16 cellular contexts compared by ENCODE assay signal in the genomic region with DNA sequence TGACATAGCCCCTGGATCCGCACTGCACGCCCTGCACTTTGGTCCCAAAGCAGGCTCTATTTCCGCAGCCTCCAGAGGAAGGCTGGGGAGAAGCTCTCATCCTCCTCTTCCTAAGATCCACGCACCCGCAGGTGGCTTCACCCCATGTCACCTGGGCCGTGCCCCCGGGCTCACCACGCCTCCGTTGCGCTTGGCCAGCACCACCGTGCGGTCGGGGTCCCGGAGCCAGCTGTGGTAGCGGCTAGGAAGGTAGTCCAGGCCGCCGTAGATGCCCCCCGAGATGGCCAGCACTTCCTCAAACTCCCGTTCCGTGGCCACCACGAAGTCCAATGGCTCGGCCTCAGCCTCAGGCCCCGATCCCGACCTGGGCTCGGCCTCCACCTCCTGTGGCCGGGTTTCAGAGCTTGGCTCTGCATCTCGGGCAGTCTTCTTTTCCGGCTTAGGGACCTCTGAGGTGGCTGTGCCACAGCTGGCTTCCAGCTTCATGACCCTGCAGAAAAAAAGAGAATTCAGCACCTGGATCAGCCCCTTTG. TPM values are rescaled to one million over a fixed set of nuclear protein-coding genes. Genes with fewer than 3 reads are reported as not detected.
DNase-seq lines count a peak whose midpoint lies in the region; ATAC-seq, FAIRE-seq and TF ChIP-seq lines count a peak whose summit lies in the region.
"Had no signal": no experiment of that assay in that cellular context is flagged by ENCODE, and none has a peak within 500 bp of the region (broad histone marks: within the 10 kb centered on the region; RNA-seq: fewer than 3 reads in every experiment).

No MANE protein-coding gene starts in this region.

- no peaks in the 10 kb centered on the region for H4K20me1 ChIP-seq in GM12878 (ENCODE audit: control insufficient read depth, insufficient read depth)
- H4K20me1 ChIP-seq in neural progenitor cell (ENCODE audit: low read depth) = peaks cover 50% of the 10 kb centered on the region

- no peak; the same call in 2 of the 3 replicates for ATAC-seq in GM12878
- no peak for ATAC-seq in GM21360 (IDR thresholded peaks at IDR 0.05; ENCODE audit: unreplicated experiment)
- ATAC-seq: gastrocnemius medialis had no signal

- peak overlapping the region; percentile 75 for H3K4me3 Mint-ChIP-seq in T-helper 1 cell treated with Interleukin-12 subunit alpha and Interleukin-12 subunit beta and Interleukin-4 antibody, amounts not matched to agents 30 μg/mL and 1 μg/mL, for 36 hours
- H3K4me3 Mint-ChIP-seq in IgD-negative memory B cell (peak overlapping the region in 3 of 4 donors; percentile 52 to 78 (median 71)), neural progenitor cell (peak overlapping the region; percentile 69)

- intact Hi-C loops in GM12878 (cut with micrococcal nuclease; ENCODE audit: unreplicated experiment) (no loop called here), stomach (cut with DNase I; ENCODE audit: low total_unique reads) (no loop called here)

- TF ChIP-seq POLR2A in GM12878 (IDR thresholded peaks at IDR 0.05; ENCODE audit: low read depth, low read length) = no peak
- TF ChIP-seq POLR2A in stomach (IDR thresholded peaks at IDR 0.05) = no peak

- TF ChIP-seq EP300 in GM12878 (IDR thresholded peaks at IDR 0.05; ENCODE audit: borderline replicate concordance in 1 of 2, control insufficient read depth in 1 of 2, low read depth in 2 of 2, low read length in 2 of 2) = no peak
- TF ChIP-seq EP300 in stomach (IDR thresholded peaks at IDR 0.05) = no peak

- H3K4me1 ChIP-seq in GM12878 (ENCODE audit: control insufficient read depth, insufficient read depth, low read length) (peaks cover 7% of the 10 kb centered on the region; the same call in 1 of the 2 replicates), neural progenitor cell (peaks cover 29% of the 10 kb centered on the region), stomach (peaks cover 28 to 54% (median 49%) of the 10 kb centered on the region in 4 donors)

- peaks cover 9% of the 10 kb centered on the region for H3K36me3 Mint-ChIP-seq in T-helper 1 cell treated with Interleukin-12 subunit alpha and Interleukin-12 subunit beta and Interleukin-4 antibody, amounts not matched to agents 30 μg/mL and 1 μg/mL, for 36 hours (ENCODE audit: low read depth)
- H3K36me3 Mint-ChIP-seq in IgD-negative memory B cell (no peaks in the 10 kb centered on the region), neural progenitor cell (no peaks in the 10 kb centered on the region)

- no peaks in the 10 kb centered on the region; the same call in 2 of the 3 replicates for H3K9me3 ChIP-seq in GM12878 (replicated peaks; ENCODE audit: control insufficient read depth, insufficient read depth, low read length)
- no peaks in the 10 kb centered on the region for H3K9me3 ChIP-seq in neural progenitor cell (ENCODE audit: low read depth)
- no peaks in the 10 kb centered on the region for H3K9me3 ChIP-seq in stomach
- H3K9me3 ChIP-seq: gastrocnemius medialis, tibial artery had no signal

- H3K27me3 Mint-ChIP-seq in T-helper 1 cell treated with Interleukin-12 subunit alpha and Interleukin-12 subunit beta and Interleukin-4 antibody, amounts not matched to agents 30 μg/mL and 1 μg/mL, for 36 hours (ENCODE audit: low read depth) = peaks cover 91% of the 10 kb centered on the region
- peaks cover 80% of the 10 kb centered on the region for H3K27me3 Mint-ChIP-seq in IgD-negative memory B cell
- H3K27me3 Mint-ChIP-seq in neural progenitor cell (ENCODE audit: insufficient read depth, low read depth) = peaks cover 83% of the 10 kb centered on the region

- no peak overlapping the region for H3K4me3 ChIP-seq in GM12878
- peak overlapping the region; percentile 27 for H3K4me3 ChIP-seq in neural progenitor cell
- no peak overlapping the region for H3K4me3 ChIP-seq in stomach

- H3K27me3 ChIP-seq in GM12878 (replicated peaks in 1 of 2; ENCODE audit: control insufficient read depth in 2 of 2, insufficient read depth in 2 of 2, low read length in 1 of 2) = peaks cover 26 to 34% of the 10 kb centered on the region in 2 experiments
- peaks cover 100% of the 10 kb centered on the region for H3K27me3 ChIP-seq in neural progenitor cell
- H3K27me3 ChIP-seq in stomach = peaks cover 35 to 100% (median 100%) of the 10 kb centered on the region in 3 donors

- H2AFZ ChIP-seq in GM12878 (ENCODE audit: control insufficient read depth, low read depth, low read length) (peak overlapping the region; percentile 72), neural progenitor cell (replicated peaks) (no peak overlapping the region)

- no TSS peak for BruUV-seq in GM12878 (replicated peaks; lab: Mats Ljungman, UMichigan)

- H3K4me2 ChIP-seq in GM12878 (ENCODE audit: control insufficient read depth, insufficient read depth) (peak overlapping the region; percentile 59; the same call in 1 of the 2 replicates), neural progenitor cell (peak overlapping the region; percentile 73)

- FAIRE-seq in GM12878 (lab: Jason Lieb, UNC) = no peak
- FAIRE-seq: A204.1 had no signal

- H3K9ac ChIP-seq in GM12878 (ENCODE audit: control insufficient read depth, insufficient read depth, low read length) (no peak overlapping the region), neural progenitor cell (no peak overlapping the region)

- in situ Hi-C loops in GM12878 (cut with MboI) = no loop called here

- H3K9me3 Mint-ChIP-seq in T-helper 1 cell treated with Interleukin-12 subunit alpha and Interleukin-12 subunit beta and Interleukin-4 antibody, amounts not matched to agents 30 μg/mL and 1 μg/mL, for 36 hours = no peaks in the 10 kb centered on the region
- H3K9me3 Mint-ChIP-seq in IgD-negative memory B cell (peaks cover 0 to 12% (median 0%) of the 10 kb centered on the region in 3 donors), neural progenitor cell (peaks cover 2% of the 10 kb centered on the region)

- DNase-seq in T-helper 1 cell (no peak), GM12878 (ENCODE audit: low read depth, low spot score) (no peak), neural progenitor cell (ENCODE audit: low spot score) (peak; percentile 52), NCI-H1694 (lab: John Stamatoyannopoulos, UW) (no peak), stomach (no peak)
- DNase-seq: gastrocnemius medialis, GOT3, left cardiac atrium, tibial artery had no signal

- H3K27ac ChIP-seq in GM12878 (ENCODE audit: control insufficient read depth, insufficient read depth) = no peak overlapping the region
- no peak overlapping the region for H3K27ac ChIP-seq in neural progenitor cell
- no peak overlapping the region for H3K27ac ChIP-seq in stomach
- H3K27ac ChIP-seq: gastrocnemius medialis, tibial artery had no signal

- TF ChIP-seq CTCF in GM12878 (IDR thresholded peaks at IDR 0.05 in 2 of 3, conservative IDR thresholded peaks at IDR 0.05 in 1 of 3; ENCODE audit: control insufficient read depth in 2 of 3, extremely low read depth in 1 of 3, insufficient read depth in 1 of 3, low read depth in 3 of 3, low read length in 3 of 3) (no peak), neural progenitor cell (IDR thresholded peaks at IDR 0.05) (no peak), stomach (IDR thresholded peaks at IDR 0.05) (no peak)

- RAD21 ChIA-PET in GM12878 (lab: Charles Lee; ENCODE audit: unreplicated experiment) = interaction anchor here (0.9 to 2.4 kb wide), 6 partner anchors 9 to 51 kb away, joined by 3 to 15 read pairs (median 3); a partner anchor contains a TSS

- POLR2A ChIA-PET in GM12878 (lab: Charles Lee) = interaction anchor here (0.8 to 1.0 kb wide), 2 partner anchors 9 to 18 kb away, joined by 3 read pairs; a partner anchor contains a TSS

- peaks cover 29% of the 10 kb centered on the region for H3F3A ChIP-seq in neural progenitor cell (ENCODE audit: low read depth)

- H3K27ac Mint-ChIP-seq in T-helper 1 cell treated with Interleukin-12 subunit alpha and Interleukin-12 subunit beta and Interleukin-4 antibody, amounts not matched to agents 30 μg/mL and 1 μg/mL, for 36 hours = no peak overlapping the region
- H3K27ac Mint-ChIP-seq in IgD-negative memory B cell (peak overlapping the region in 2 of 3 donors; percentile 47 to 85), neural progenitor cell (no peak overlapping the region)

- CTCF ChIA-PET in GM12878 (lab: Yijun Ruan, JAX) = interaction anchor here (0.9 to 2.8 kb wide), 8 partner anchors 9 to 368 kb away, joined by 3 to 35 read pairs (median 5); a partner anchor contains a TSS

- WGBS in GM12878 (ENCODE audit: insufficient coverage, insufficient replicate concordance, low lambda C conversion rate, missing lambda C conversion rate) = 39% methylated on average over 27 of the region's 28 CpGs
- WGBS in stomach, 5 donors = 6 to 13% (median 7%) methylated on average over 10 to 28 of the region's 28 CpGs

- peaks cover 30% of the 10 kb centered on the region for H3K4me1 Mint-ChIP-seq in T-helper 1 cell treated with Interleukin-12 subunit alpha and Interleukin-12 subunit beta and Interleukin-4 antibody, amounts not matched to agents 30 μg/mL and 1 μg/mL, for 36 hours (ENCODE audit: low read depth)
- H3K4me1 Mint-ChIP-seq in IgD-negative memory B cell = peaks cover 15 to 25% (median 17%) of the 10 kb centered on the region in 3 donors
- peaks cover 33% of the 10 kb centered on the region for H3K4me1 Mint-ChIP-seq in neural progenitor cell

- H3K79me2 ChIP-seq in GM12878 (ENCODE audit: control insufficient read depth, insufficient read depth, low read length) = no peaks in the 10 kb centered on the region
- H3K79me2 ChIP-seq in neural progenitor cell (ENCODE audit: low read depth) = no peaks in the 10 kb centered on the region

- TF ChIP-seq RAD21 in GM12878 (IDR thresholded peaks at IDR 0.05; ENCODE audit: insufficient read depth, low read depth, low read length) = no peak

- H3K36me3 ChIP-seq in GM12878 (ENCODE audit: control insufficient read depth in 2 of 2, insufficient read depth in 2 of 2, low read length in 1 of 2) (no peaks in the 10 kb centered on the region), neural progenitor cell (no peaks in the 10 kb centered on the region), stomach (no peaks in the 10 kb centered on the region)
- H3K36me3 ChIP-seq: gastrocnemius medialis, tibial artery had no signal

- SMC1A ChIA-PET in GM12878 (lab: Charles Lee; ENCODE audit: uncharacterized antibody, unreplicated experiment) = interaction anchor here (0.6 to 1.8 kb wide), 8 partner anchors 8 to 107 kb away, joined by 3 to 7 read pairs (median 4); a partner anchor contains a TSS

RNA-seq across cellular contexts. Expression of a gene that starts 5.7 kb away (rescaled TPM):
- polyA plus RNA-seq in IgD-negative memory B cell (not detected), GM12878 (2011; rRNA removed) (not detected in 2 replicates), GM12878 (2014; fragmentation: Illumina TruSeq; extraction: Trizol) (not detected in 2 replicates), GM12878 (2014; fragmentation: Nextera tagmentation; extraction: Ambion mirVana) (not detected), GM12878 (2014; rRNA removed) (not detected in 2 replicates), GM12878 (2016; fragmentation: Nextera tagmentation; extraction: Ambion mirVana) (not detected), stomach (under 1 TPM in 1 of 3 donors, not detected in 2; 0.05 TPM)
- total RNA-seq in GM12878 (2013; cell fraction: nucleolus; rRNA removed) = not detected in 2 replicates
- total RNA-seq in GM12878 (2014; rRNA removed) (not detected in 2 replicates), GM12878 (2014; rRNA removed; fragmentation: Illumina TruSeq; extraction: Trizol) (not detected in 2 replicates), GM12878 (2021) (not detected in 2 replicates), neural progenitor cell (ENCODE audit: low replicate concordance) (0.28 TPM in 1 of 2 replicates, not detected in the other), stomach (not detected)
- polyA plus RNA-seq in GM12878 (2011; ENCODE audit: low read depth) = not detected
- not detected in 2 replicates for polyA plus RNA-seq in GM12878 (2011; cell fraction: cytosol; rRNA removed)
- polyA plus RNA-seq in GM12878 (2011; cell fraction: nucleus; rRNA removed) = 0.07 TPM in 1 of 2 replicates, not detected in the other
- polyA plus RNA-seq in GM12878 (2012) = not detected in 2 replicates
- polyA minus RNA-seq in GM12878 (2011; rRNA and poly(A)+ RNA removed) = not detected in 2 replicates
- not detected in 2 replicates for polyA minus RNA-seq in GM12878 (2011; cell fraction: cytosol; rRNA and poly(A)+ RNA removed)
- polyA minus RNA-seq in GM12878 (2011; cell fraction: nucleus; rRNA and poly(A)+ RNA removed) = 0.10 TPM in 1 of 2 replicates, not detected in the other
- total RNA-seq: gastrocnemius medialis, left cardiac atrium, skeletal muscle tissue had no signal

RNA-seq across cellular contexts. Expression of a gene that starts 9.0 kb away (rescaled TPM):
- polyA plus RNA-seq in IgD-negative memory B cell (not detected), GM12878 (2011; rRNA removed) (not detected in 2 replicates), GM12878 (2014; fragmentation: Illumina TruSeq; extraction: Trizol) (not detected in 2 replicates), GM12878 (2014; fragmentation: Nextera tagmentation; extraction: Ambion mirVana) (not detected), GM12878 (2014; rRNA removed) (0.20 TPM in 1 of 2 replicates, not detected in the other), GM12878 (2016; fragmentation: Nextera tagmentation; extraction: Ambion mirVana) (under 1 TPM; 0.09 to 0.25 TPM), stomach (under 1 TPM in 2 of 3 donors, not detected in 1; 0.15 to 0.75 TPM)
- 0.19 TPM in 1 of 2 replicates, not detected in the other for total RNA-seq in GM12878 (2013; cell fraction: nucleolus; rRNA removed)
- total RNA-seq in GM12878 (2014; rRNA removed) (0.11 TPM in 1 of 2 replicates, not detected in the other), GM12878 (2014; rRNA removed; fragmentation: Illumina TruSeq; extraction: Trizol) (0.09 TPM in 1 of 2 replicates, not detected in the other), GM12878 (2021) (0.11 and 0.23 TPM in 2 replicates), neural progenitor cell (ENCODE audit: low replicate concordance) (0.65 and 1.6 TPM in 2 replicates), stomach (1 to 10 TPM in 1 of 5 donors, under 1 TPM in 1, not detected in 3; 0.55 to 5.8 TPM)
- not detected for polyA plus RNA-seq in GM12878 (2011; ENCODE audit: low read depth)
- 0.03 TPM in 1 of 2 replicates, not detected in the other for polyA plus RNA-seq in GM12878 (2011; cell fraction: cytosol; rRNA removed)
- polyA plus RNA-seq in GM12878 (2011; cell fraction: nucleus; rRNA removed) = 0.10 and 0.16 TPM in 2 replicates
- polyA plus RNA-seq in GM12878 (2012) = 0.05 and 0.08 TPM in 2 replicates
- not detected in 2 replicates for polyA minus RNA-seq in GM12878 (2011; rRNA and poly(A)+ RNA removed)
- not detected in 2 replicates for polyA minus RNA-seq in GM12878 (2011; cell fraction: cytosol; rRNA and poly(A)+ RNA removed)
- not detected in 2 replicates for polyA minus RNA-seq in GM12878 (2011; cell fraction: nucleus; rRNA and poly(A)+ RNA removed)
- total RNA-seq: gastrocnemius medialis, left cardiac atrium, skeletal muscle tissue had no signal

RNA-seq across cellular contexts. Expression of a gene that starts 20.1 kb away (rescaled TPM):
- polyA plus RNA-seq in IgD-negative memory B cell (8.3 TPM), GM12878 (2011; rRNA removed) (103 and 121 TPM in 2 replicates), GM12878 (2014; fragmentation: Illumina TruSeq; extraction: Trizol) (59.2 and 61.3 TPM in 2 replicates), GM12878 (2014; fragmentation: Nextera tagmentation; extraction: Ambion mirVana) (1 to 10 TPM; 2.5 to 7.9 TPM), GM12878 (2014; rRNA removed) (101 and 115 TPM in 2 replicates), GM12878 (2016; fragmentation: Nextera tagmentation; extraction: Ambion mirVana) (10 to 100 TPM; 26.3 to 30.7 TPM), stomach (10 to 100 TPM; 34.7 to 71.2 (median 62.3) TPM)
- 10.0 and 11.2 TPM in 2 replicates for total RNA-seq in GM12878 (2013; cell fraction: nucleolus; rRNA removed)
- total RNA-seq in GM12878 (2014; rRNA removed) (89.4 and 103 TPM in 2 replicates), GM12878 (2014; rRNA removed; fragmentation: Illumina TruSeq; extraction: Trizol) (48.6 and 48.9 TPM in 2 replicates), GM12878 (2021) (58.5 and 63.5 TPM in 2 replicates), neural progenitor cell (ENCODE audit: low replicate concordance) (74.4 and 94.2 TPM in 2 replicates), stomach (10 to 100 TPM in 3 of 5 donors, 1 to 10 TPM in 1, not detected in 1; 2.7 to 54.9 (median 17.6) TPM)
- 53.1 TPM for polyA plus RNA-seq in GM12878 (2011; ENCODE audit: low read depth)
- 132 and 133 TPM in 2 replicates for polyA plus RNA-seq in GM12878 (2011; cell fraction: cytosol; rRNA removed)
- polyA plus RNA-seq in GM12878 (2011; cell fraction: nucleus; rRNA removed) = 70.1 and 95.2 TPM in 2 replicates
- 63.7 and 83.5 TPM in 2 replicates for polyA plus RNA-seq in GM12878 (2012)
- 59.1 and 71.1 TPM in 2 replicates for polyA minus RNA-seq in GM12878 (2011; rRNA and poly(A)+ RNA removed)
- polyA minus RNA-seq in GM12878 (2011; cell fraction: cytosol; rRNA and poly(A)+ RNA removed) = 18.3 and 22.6 TPM in 2 replicates
- 7.1 and 7.4 TPM in 2 replicates for polyA minus RNA-seq in GM12878 (2011; cell fraction: nucleus; rRNA and poly(A)+ RNA removed)

RNA-seq across cellular contexts. Expression of a gene that starts 26.4 kb away (rescaled TPM):
- polyA plus RNA-seq in IgD-negative memory B cell = not detected
- not detected in 2 replicates for total RNA-seq in GM12878 (2013; cell fraction: nucleolus; rRNA removed)
- total RNA-seq in GM12878 (2014; rRNA removed) = not detected in 2 replicates
- not detected in 2 replicates for total RNA-seq in GM12878 (2014; rRNA removed; fragmentation: Illumina TruSeq; extraction: Trizol)
- not detected in 2 replicates for total RNA-seq in GM12878 (2021)
- polyA plus RNA-seq in GM12878 (2011; ENCODE audit: low read depth) = not detected
- 0.11 TPM in 1 of 2 replicates, not detected in the other for polyA plus RNA-seq in GM12878 (2011; rRNA removed)
- 0.03 TPM in 1 of 2 replicates, not detected in the other for polyA plus RNA-seq in GM12878 (2011; cell fraction: cytosol; rRNA removed)
- polyA plus RNA-seq in GM12878 (2011; cell fraction: nucleus; rRNA removed) = 0.04 and 0.10 TPM in 2 replicates
- not detected in 2 replicates for polyA plus RNA-seq in GM12878 (2012)
- not detected in 2 replicates for polyA plus RNA-seq in GM12878 (2014; fragmentation: Illumina TruSeq; extraction: Trizol)
- polyA plus RNA-seq in GM12878 (2014; fragmentation: Nextera tagmentation; extraction: Ambion mirVana) = not detected
- polyA plus RNA-seq in GM12878 (2014; rRNA removed) = not detected in 2 replicates
- not detected for polyA plus RNA-seq in GM12878 (2016; fragmentation: Nextera tagmentation; extraction: Ambion mirVana)
- not detected in 2 replicates for polyA minus RNA-seq in GM12878 (2011; rRNA and poly(A)+ RNA removed)
- not detected in 2 replicates for polyA minus RNA-seq in GM12878 (2011; cell fraction: cytosol; rRNA and poly(A)+ RNA removed)
- polyA minus RNA-seq in GM12878 (2011; cell fraction: nucleus; rRNA and poly(A)+ RNA removed) = 0.48 TPM in 1 of 2 replicates, not detected in the other
- total RNA-seq in neural progenitor cell (ENCODE audit: low replicate concordance) = not detected in 2 replicates
- total RNA-seq in stomach = 1 to 10 TPM in 2 of 5 donors, not detected in 3; 1.7 to 2.3 TPM
- not detected for polyA plus RNA-seq in stomach
- total RNA-seq: gastrocnemius medialis, left cardiac atrium, SK-MEL-5, skeletal muscle tissue had no signal
- polyA plus RNA-seq: neural cell had no signal

RNA-seq across cellular contexts. Expression of a gene that starts 43.0 kb away (rescaled TPM):
- polyA plus RNA-seq in IgD-negative memory B cell (16.8 TPM), GM12878 (2011; rRNA removed) (15.2 and 17.3 TPM in 2 replicates), GM12878 (2014; fragmentation: Illumina TruSeq; extraction: Trizol) (7.7 and 14.6 TPM in 2 replicates), GM12878 (2014; fragmentation: Nextera tagmentation; extraction: Ambion mirVana) (1 to 10 TPM in 1 of 2 experiments, under 1 TPM in 1; 0.53 to 3.2 TPM), GM12878 (2014; rRNA removed) (15.6 and 20.0 TPM in 2 replicates), GM12878 (2016; fragmentation: Nextera tagmentation; extraction: Ambion mirVana) (10 to 100 TPM; 19.6 to 23.0 TPM), stomach (10 to 100 TPM; 12.4 to 32.4 (median 30.1) TPM)
- 64.1 and 64.5 TPM in 2 replicates for total RNA-seq in GM12878 (2013; cell fraction: nucleolus; rRNA removed)
- total RNA-seq in GM12878 (2014; rRNA removed) (12.4 and 13.5 TPM in 2 replicates), GM12878 (2014; rRNA removed; fragmentation: Illumina TruSeq; extraction: Trizol) (5.3 and 9.2 TPM in 2 replicates), GM12878 (2021) (25.0 and 27.8 TPM in 2 replicates), neural progenitor cell (ENCODE audit: low replicate concordance) (9.4 and 19.9 TPM in 2 replicates), stomach (100 to 1,000 TPM in 1 of 5 donors, 10 to 100 TPM in 4; 23.1 to 260 (median 46.7) TPM)
- 10.5 TPM for polyA plus RNA-seq in GM12878 (2011; ENCODE audit: low read depth)
- polyA plus RNA-seq in GM12878 (2011; cell fraction: cytosol; rRNA removed) = 25.7 and 29.6 TPM in 2 replicates
- polyA plus RNA-seq in GM12878 (2011; cell fraction: nucleus; rRNA removed) = 83.0 and 97.3 TPM in 2 replicates
- polyA plus RNA-seq in GM12878 (2012) = 26.0 and 27.8 TPM in 2 replicates
- 10.1 and 21.9 TPM in 2 replicates for polyA minus RNA-seq in GM12878 (2011; rRNA and poly(A)+ RNA removed)
- polyA minus RNA-seq in GM12878 (2011; cell fraction: cytosol; rRNA and poly(A)+ RNA removed) = 9.5 and 12.3 TPM in 2 replicates
- 19.8 and 34.6 TPM in 2 replicates for polyA minus RNA-seq in GM12878 (2011; cell fraction: nucleus; rRNA and poly(A)+ RNA removed)

Comparison
In these comparisons a context has a peak if more than half of its experiments do, and no peak if none do; other contexts are left out.
1. H3K27ac Mint-ChIP-seq: peak in IgD-negative memory B cell (2 of 3); none in T-helper 1 cell treated with Interleukin-12 subunit alpha and Interleukin-12 subunit beta and Interleukin-4 antibody, amounts not matched to agents 30 μg/mL and 1 μg/mL, for 36 hours (single experiment) and neural progenitor cell (single experiment).
2. Peak in every context shown above with its lines, with median percentiles within 50 percentile points of each other: H3K4me3 Mint-ChIP-seq.